Comparison of ENCODE assay signal across 1 cellular context in the genomic region with DNA sequence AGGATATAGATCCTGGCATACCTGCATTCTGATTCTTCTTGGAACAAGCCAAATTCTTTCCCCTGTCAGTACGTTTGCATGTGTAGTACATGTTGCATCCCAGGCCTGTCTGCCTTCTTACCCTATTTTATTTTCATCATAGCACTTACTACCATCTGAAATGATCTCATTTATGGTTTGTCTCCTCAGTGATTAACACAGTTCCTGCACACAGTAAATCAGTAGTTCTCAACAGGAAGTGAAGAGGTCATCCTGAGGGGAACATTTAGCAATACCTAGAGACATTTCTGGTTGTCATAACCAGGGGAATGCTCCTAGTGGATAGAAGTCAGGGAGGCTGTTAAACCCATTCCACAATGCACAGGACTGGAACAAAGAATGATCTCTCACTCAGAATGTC.
TF ChIP-seq lines count a peak whose summit lies in the region.

No MANE protein-coding gene starts in this region.

TF ChIP-seq in K562, 482 proteins besides CTCF, POLR2A, EP300 and RAD21:
- TF ChIP-seq ZNF24 (IDR thresholded peaks at IDR 0.05) (peak; percentile 61; the same call in 1 of the 2 replicates), CEBPB (tag; IDR thresholded peaks at IDR 0.05) (peak; percentile 73), ETV1 (tag; conservative IDR thresholded peaks at IDR 0.05; ENCODE audit: low read depth) (peak; percentile 40), CEBPG (CRISPR knock-in tag; IDR thresholded peaks at IDR 0.05) (no peak), CEBPG (tag; conservative IDR thresholded peaks at IDR 0.05 in 1 of 2, IDR thresholded peaks at IDR 0.05 in 1 of 2) (peak; percentile 63 to 68), HMBOX1 (IDR thresholded peaks at IDR 0.05) (no peak)
- TF ChIP-seq, protein P1, sequence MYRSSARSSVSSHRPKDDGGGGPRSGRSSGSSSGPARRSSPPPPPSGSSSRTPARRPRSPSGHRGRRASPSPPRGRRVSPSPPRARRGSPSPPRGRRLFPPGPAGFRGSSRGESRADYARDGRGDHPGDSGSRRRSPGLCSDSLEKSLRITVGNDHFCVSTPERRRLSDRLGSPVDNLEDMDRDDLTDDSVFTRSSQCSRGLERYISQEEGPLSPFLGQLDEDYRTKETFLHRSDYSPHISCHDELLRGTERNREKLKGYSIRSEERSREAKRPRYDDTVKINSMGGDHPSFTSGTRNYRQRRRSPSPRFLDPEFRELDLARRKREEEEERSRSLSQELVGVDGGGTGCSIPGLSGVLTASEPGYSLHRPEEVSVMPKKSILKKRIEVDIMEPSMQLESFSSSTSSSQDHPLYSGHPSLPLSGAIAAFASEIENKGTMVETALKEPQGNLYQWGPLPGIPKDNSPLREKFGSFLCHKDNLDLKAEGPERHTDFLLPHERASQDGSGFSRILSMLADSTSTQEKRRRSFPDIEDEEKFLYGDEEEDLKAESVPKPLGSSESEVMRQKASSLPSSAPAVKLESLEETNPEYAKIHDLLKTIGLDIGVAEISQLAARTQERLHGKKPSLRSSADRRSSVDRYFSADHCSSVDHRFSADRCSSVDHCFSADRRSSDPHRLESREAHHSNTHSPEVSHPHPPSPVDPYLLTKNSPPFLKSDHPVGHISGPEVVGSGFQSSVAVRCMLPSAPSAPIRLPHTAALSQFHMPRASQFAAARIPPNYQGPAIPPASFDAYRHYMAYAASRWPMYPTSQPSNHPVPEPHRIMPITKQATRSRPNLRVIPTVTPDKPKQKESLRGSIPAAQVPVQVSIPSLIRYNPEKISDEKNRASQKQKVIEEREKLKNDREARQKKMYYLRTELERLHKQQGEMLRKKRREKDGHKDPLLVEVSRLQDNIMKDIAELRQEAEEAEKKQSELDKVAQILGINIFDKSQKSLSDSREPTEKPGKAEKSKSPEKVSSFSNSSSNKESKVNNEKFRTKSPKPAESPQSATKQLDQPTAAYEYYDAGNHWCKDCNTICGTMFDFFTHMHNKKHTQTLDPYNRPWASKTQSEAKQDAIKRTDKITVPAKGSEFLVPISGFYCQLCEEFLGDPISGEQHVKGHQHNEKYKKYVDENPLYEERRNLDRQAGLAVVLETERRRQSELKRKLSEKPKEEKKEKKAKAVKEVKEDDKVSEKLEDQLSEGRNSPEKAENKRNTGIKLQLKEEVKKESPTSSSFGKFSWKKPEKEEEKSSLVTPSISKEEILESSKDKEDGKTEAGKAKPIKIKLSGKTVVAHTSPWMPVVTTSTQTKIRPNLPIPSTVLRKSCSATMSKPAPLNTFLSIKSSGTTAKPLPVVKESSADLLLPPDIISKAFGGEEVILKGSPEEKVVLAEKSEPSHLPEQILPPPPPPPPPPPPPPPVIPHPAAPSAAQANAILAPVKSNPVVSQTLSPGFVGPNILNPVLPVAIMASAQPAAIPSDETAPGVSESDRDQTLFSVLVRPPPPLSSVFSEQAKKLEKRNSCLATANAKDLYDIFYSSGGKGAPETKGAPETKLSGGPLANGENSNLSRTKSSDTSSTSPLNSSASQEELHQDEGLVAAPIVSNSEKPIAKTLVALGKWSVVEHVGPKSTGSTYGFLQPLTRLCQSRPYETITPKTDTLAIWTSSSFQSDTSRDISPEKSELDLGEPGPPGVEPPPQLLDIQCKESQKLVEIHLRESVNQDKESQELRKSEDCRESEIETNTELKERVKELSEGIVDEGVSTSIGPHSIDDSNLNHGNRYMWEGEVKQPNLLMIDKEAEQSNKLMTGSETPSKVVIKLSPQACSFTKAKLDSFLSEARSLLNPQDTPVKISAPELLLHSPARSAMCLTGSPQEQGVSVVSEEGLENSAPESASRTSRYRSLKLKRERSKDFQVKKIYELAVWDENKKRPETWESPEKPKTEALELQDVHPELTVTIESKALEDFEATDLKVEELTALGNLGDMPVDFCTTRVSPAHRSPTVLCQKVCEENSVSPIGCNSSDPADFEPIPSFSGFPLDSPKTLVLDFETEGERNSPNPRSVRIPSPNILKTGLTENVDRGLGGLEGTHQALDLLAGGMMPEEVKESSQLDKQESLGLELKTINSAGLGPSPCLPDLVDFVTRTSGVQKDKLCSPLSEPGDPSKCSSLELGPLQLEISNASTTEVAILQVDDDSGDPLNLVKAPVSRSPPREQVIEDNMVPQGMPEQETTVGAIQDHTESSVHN (IDR thresholded peaks at IDR 0.05; ENCODE audit: borderline replicate concordance in 1 of 2, low read depth in 1 of 2): no peak
